ENCODE assay signal across 8 cellular contexts in the genomic region with DNA sequence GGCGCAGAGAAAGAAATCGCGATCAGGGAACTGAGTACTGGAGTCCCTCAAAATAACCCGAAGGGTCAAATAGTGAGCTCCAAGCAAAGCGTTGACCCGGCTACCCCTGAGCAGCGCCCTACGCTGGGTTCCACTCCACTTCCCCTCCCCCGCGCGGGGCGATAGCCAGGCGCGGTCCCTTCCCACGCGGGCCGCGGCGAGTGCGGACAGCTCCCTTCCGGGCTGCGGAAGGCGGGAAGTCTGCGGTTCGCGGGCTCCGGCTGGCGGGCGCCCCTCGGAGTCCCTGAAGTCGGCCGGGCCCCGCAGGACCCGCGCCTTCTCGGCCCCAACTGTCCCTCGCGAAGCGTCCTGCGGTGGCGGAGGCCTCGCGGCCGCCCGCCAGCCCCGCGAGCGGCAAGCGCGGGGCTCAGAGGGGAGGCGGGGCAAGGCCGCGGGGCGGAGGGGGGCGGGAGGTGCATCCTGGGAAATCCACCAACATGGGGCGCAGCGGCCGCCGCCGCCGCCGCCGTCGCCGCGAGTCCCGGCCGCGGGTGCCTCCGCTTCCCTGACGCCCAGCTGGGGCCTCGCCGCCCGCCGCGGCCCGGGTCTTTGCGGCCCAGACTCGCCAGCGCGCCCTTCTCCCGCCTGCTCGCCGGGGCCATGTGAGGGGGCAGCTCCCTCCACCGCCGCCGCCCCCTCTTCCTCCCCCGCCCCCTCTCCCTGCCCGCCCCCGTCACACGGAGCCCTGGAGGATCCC. TPM values are rescaled to one million over a fixed set of nuclear protein-coding genes. Genes with fewer than 3 reads are reported as not detected.
DNase-seq lines count a peak whose midpoint lies in the region; ATAC-seq, FAIRE-seq and TF ChIP-seq lines count a peak whose summit lies in the region.

A gene (plus strand): TSS at position 457 of the 736 bp plus-strand sequence. CDS start 315 bp downstream, outside the sequence.

- WGBS in prostate gland, result under 1% methylated on average over 76 of the region's 91 CpGs

- no peaks in the 10 kb centered on the region for H3K27me3 ChIP-seq in MG63
- H3K27me3 ChIP-seq in left ventricle myocardium inferior (ENCODE audit: low read depth), result no peaks in the 10 kb centered on the region
- H3K27me3 ChIP-seq in prostate gland (replicated peaks; ENCODE audit: insufficient read depth), result no peaks in the 10 kb centered on the region
- no peaks in the 10 kb centered on the region for H3K27me3 ChIP-seq in upper lobe of right lung

- DNase-seq in H54 (ENCODE audit: insufficient read length, low spot score) (peak; percentile 61), MG63 (peak; percentile 71), amniotic epithelial cell (ENCODE audit: low read depth) (peak; percentile 35), left ventricle myocardium inferior (peak; percentile 81), prostate gland (ENCODE audit: low spot score) (peak; percentile 49), upper lobe of right lung (peak; percentile 90)

- H3K9me3 ChIP-seq in MG63, result no peaks in the 10 kb centered on the region
- H3K9me3 ChIP-seq in left ventricle myocardium inferior (replicated peaks), result no peaks in the 10 kb centered on the region
- H3K9me3 ChIP-seq in prostate gland, result no peaks in the 10 kb centered on the region
- H3K9me3 ChIP-seq in upper lobe of right lung, result no peaks in the 10 kb centered on the region

- TF ChIP-seq POLR2A in H54 (IDR thresholded peaks at IDR 0.05; ENCODE audit: low read depth, low read length) (peak; percentile 86), prostate gland (IDR thresholded peaks at IDR 0.05) (peak; percentile 48)

- no peaks in the 10 kb centered on the region; the same call in none of the 2 replicates for H3K36me3 ChIP-seq in MG63
- no peaks in the 10 kb centered on the region for H3K36me3 ChIP-seq in left ventricle myocardium inferior
- no peaks in the 10 kb centered on the region for H3K36me3 ChIP-seq in prostate gland
- no peaks in the 10 kb centered on the region for H3K36me3 ChIP-seq in upper lobe of right lung

- TF ChIP-seq CTCF in left ventricle myocardium inferior (IDR thresholded peaks at IDR 0.05; ENCODE audit: borderline replicate concordance), result no peak
- TF ChIP-seq CTCF in prostate gland (IDR thresholded peaks at IDR 0.05), result no peak
- no peak for TF ChIP-seq CTCF in upper lobe of right lung (IDR thresholded peaks at IDR 0.05)

- H3K4me3 ChIP-seq in GM08714 (ENCODE audit: low read length) (peak within 1 kb of the TSS; percentile 88), MG63 (peak within 1 kb of the TSS; percentile 77), left ventricle myocardium inferior (peak within 1 kb of the TSS; percentile 96), prostate gland (peak within 1 kb of the TSS; percentile 86 to 91), upper lobe of right lung (peak within 1 kb of the TSS; percentile 86)

- H3K4me1 ChIP-seq in left ventricle myocardium inferior (peaks cover 41% of the 10 kb centered on the region), prostate gland (replicated peaks) (no peaks in the 10 kb centered on the region), upper lobe of right lung (peaks cover 16% of the 10 kb centered on the region)

- intact Hi-C loops in T-helper 1 cell treated with Interleukin-12 subunit alpha and Interleukin-12 subunit beta and Interleukin-4 antibody, amounts not matched to agents 30 ng/mL and 1 ng/mL, for 36 hours (cut with micrococcal nuclease), result loop anchor here (1.0 to 10.0 kb wide), 13 partner anchors 64 to 1542 kb away; a partner anchor contains a TSS
- intact Hi-C loops in left ventricle myocardium inferior (cut with micrococcal nuclease) (loop anchor here (10.0 kb wide), 1 partner anchor 308 kb away; a partner anchor contains a TSS), prostate gland (cut with DNase I) (loop anchor here (10.0 kb wide), 2 partner anchors 142 to 308 kb away; a partner anchor contains a TSS), upper lobe of right lung (cut with DNase I) (no loop called here)

- H3K27ac ChIP-seq in left ventricle myocardium inferior (replicated peaks) (peak within 1 kb of the TSS; percentile 97), prostate gland (peak within 1 kb of the TSS; percentile 82 to 87), upper lobe of right lung (peak within 1 kb of the TSS; percentile 91)

- ATAC-seq in upper lobe of right lung, result peak; percentile 93

- FAIRE-seq in H54 (lab: Jason Lieb, UNC), result no peak

RNA-seq across cellular contexts. Expression of the gene that starts here (rescaled TPM):
- 5.7 and 10.4 TPM in 2 replicates for total RNA-seq in MG63 (2014; rRNA removed; shearing (Covaris generic); ENCODE audit: low replicate concordance)
- total RNA-seq in T-helper 1 cell treated with Interleukin-12 subunit alpha and Interleukin-12 subunit beta and Interleukin-4 antibody, amounts not matched to agents 30 ng/mL and 1 ng/mL, for 36 hours, result 13.3 and 13.6 TPM in 2 replicates
- 15.0 TPM for total RNA-seq in left ventricle myocardium inferior
- 10 to 100 TPM; 15.8 to 25.5 TPM for total RNA-seq in prostate gland
- 26.3 TPM for total RNA-seq in upper lobe of right lung

Comparison
In these comparisons a context has a peak if more than half of its experiments do, and no peak if none do; other contexts are left out.
1. Peak in every context shown above with its lines: DNase-seq, ATAC-seq, H3K4me3 ChIP-seq and H3K27ac ChIP-seq.
2. DNase-seq: peak in every context shown above with its lines; median percentile 90 in upper lobe of right lung; 81 in left ventricle myocardium inferior; 71 in MG63; 61 in H54; 49 in prostate gland; 35 in amniotic epithelial cell.